ENCODE assay signal across 10 cellular contexts in the genomic region with DNA sequence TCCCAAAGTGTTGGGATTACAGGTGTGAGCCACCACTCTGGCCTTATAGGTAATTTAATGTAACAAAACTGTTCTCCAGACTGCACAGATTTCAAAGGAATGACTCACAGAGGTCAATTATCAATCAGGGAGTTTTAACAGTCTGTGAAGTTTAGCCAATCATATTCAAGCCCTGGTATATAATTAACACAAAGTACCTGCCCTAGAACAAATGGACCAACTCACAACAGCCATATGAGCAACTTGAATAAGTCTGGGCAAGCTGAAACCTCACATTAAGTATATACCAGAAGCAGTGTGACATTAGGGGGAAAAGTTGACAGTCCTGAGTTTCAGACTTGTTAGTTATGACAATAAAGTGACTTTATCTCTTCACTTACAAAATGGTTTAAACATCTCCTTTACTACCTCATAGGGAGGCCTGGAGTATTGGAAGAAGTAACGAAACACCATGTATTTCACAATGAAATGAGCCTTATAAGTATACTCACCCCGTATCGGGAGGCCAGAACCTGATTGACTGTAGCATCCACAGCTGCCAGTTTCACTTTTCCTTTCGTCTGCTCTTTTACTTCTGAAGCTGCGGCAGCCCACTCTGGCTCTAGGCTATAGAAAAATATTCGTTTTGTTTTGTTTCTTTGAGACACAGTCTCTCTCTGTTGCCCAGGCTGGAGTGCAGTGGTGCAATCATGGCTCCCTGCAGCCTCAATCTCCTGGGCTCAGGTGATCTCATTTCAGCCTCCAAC. TPM values are rescaled to one million over a fixed set of nuclear protein-coding genes. Genes with fewer than 3 reads are reported as not detected.
A peak's percentile ranks its signal among the peaks of the same experiment; 100 is the strongest.
DNase-seq lines count a peak whose midpoint lies in the region; ATAC-seq and TF ChIP-seq lines count a peak whose summit lies in the region.
"Had no signal": no experiment of that assay in that cellular context is flagged by ENCODE, and none has a peak within 500 bp of the region (broad histone marks: within the 10 kb centered on the region; RNA-seq: fewer than 3 reads in every experiment).

No MANE protein-coding gene starts in this region.

- TF ChIP-seq CTCF in sigmoid colon (IDR thresholded peaks at IDR 0.05) = no peak

- no peaks in the 10 kb centered on the region for H3K9me3 Mint-ChIP-seq in immature natural killer cell
- H3K9me3 Mint-ChIP-seq: IgD-negative memory B cell had no signal

- H3K4me1 Mint-ChIP-seq in immature natural killer cell = peaks cover under 1 to 15% of the 10 kb centered on the region in 2 donors

- WGBS in sigmoid colon, 2 donors = 57 to 65% methylated on average over 6 of the region's 6 CpGs

- H3K4me3 ChIP-seq in sigmoid colon = no peak overlapping the region

- H3K4me3 Mint-ChIP-seq in immature natural killer cell = peak overlapping the region in 3 of 5 donors; percentile 72 to 83 (median 72)

- H3K36me3 ChIP-seq in sigmoid colon = peaks cover 36 to 96% (median 55%) of the 10 kb centered on the region in 4 donors

- peak in 1 of 3 donors; percentile 12 for DNase-seq in immature natural killer cell
- no peak for DNase-seq in NCI-H1092 (lab: John Stamatoyannopoulos, UW)
- no peak for DNase-seq in Right ventricle myocardium inferior (ENCODE audit: missing footprints)
- DNase-seq in sigmoid colon = no peak
- DNase-seq in ecto neural progenitor cell (ENCODE audit: low spot score) = no peak
- DNase-seq: GF-D8 had no signal

- H3K27me3 Mint-ChIP-seq in immature natural killer cell (ENCODE audit: low read depth in 3 of 3) = no peaks in the 10 kb centered on the region
- H3K27me3 Mint-ChIP-seq: IgD-negative memory B cell had no signal

- no peak overlapping the region for H3K27ac ChIP-seq in sigmoid colon

- no peak for TF ChIP-seq EP300 in sigmoid colon (IDR thresholded peaks at IDR 0.05)

- no peaks in the 10 kb centered on the region for H3K9me3 ChIP-seq in sigmoid colon

- TF ChIP-seq POLR2A in sigmoid colon (IDR thresholded peaks at IDR 0.05) = no peak

- ATAC-seq in GM18498 (IDR thresholded peaks at IDR 0.05; ENCODE audit: unreplicated experiment) = peak; percentile 80
- peak; percentile 44 for ATAC-seq in GM19468 (IDR thresholded peaks at IDR 0.05; ENCODE audit: extremely low read depth, unreplicated experiment)
- peak; percentile 79 for ATAC-seq in HG03342 (IDR thresholded peaks at IDR 0.05; ENCODE audit: unreplicated experiment)
- ATAC-seq in Right ventricle myocardium inferior = no peak

- intact Hi-C loops in Right ventricle myocardium inferior (cut with DNase I) (no loop called here), sigmoid colon (cut with DNase I) (no loop called here)

- H3K4me1 ChIP-seq in sigmoid colon = peaks cover 0 to 11% (median 4%) of the 10 kb centered on the region in 4 donors

- H3K27ac Mint-ChIP-seq in immature natural killer cell = peak overlapping the region in 5 of 6 donors; percentile 45 to 94 (median 78)

- no peaks in the 10 kb centered on the region for H3K27me3 ChIP-seq in sigmoid colon

- peaks cover 18 to 68% (median 44%) of the 10 kb centered on the region in 3 donors for H3K36me3 Mint-ChIP-seq in immature natural killer cell

RNA-seq across cellular contexts. Expression of a gene that starts 22.2 kb away (rescaled TPM):
- polyA plus RNA-seq in immature natural killer cell (100 to 1,000 TPM; 216 to 424 (median 229) TPM), sigmoid colon (100 to 1,000 TPM in 1 of 3 donors, 10 to 100 TPM in 2; 31.8 to 211 (median 64.0) TPM)
- total RNA-seq in Right ventricle myocardium inferior (125 TPM), sigmoid colon (10 to 100 TPM; 57.3 to 90.3 (median 81.0) TPM)
